Comparison of ENCODE assay signal across 11 cellular contexts in the genomic region with DNA sequence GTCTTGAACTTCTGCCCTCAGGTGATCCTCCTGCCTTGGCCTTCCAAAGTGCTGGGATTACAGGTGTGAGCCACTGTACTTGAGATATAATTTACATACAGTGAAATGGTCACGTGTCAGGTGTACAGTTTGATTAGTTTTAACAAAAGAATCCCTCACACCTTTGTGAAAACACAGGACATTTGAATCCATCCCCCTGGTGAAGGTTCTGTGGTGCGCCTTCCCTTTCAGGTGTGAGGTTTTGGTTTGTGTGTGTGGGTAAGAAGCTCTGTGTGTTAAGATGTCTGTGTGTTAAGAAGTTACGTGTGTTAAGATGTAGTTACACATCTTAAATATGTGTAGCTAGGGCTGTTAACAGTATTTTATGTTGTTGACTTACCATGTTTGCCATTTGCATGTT. TPM values are rescaled to one million over a fixed set of nuclear protein-coding genes. Genes with fewer than 3 reads are reported as not detected.
DNase-seq lines count a peak whose midpoint lies in the region; ATAC-seq, FAIRE-seq and TF ChIP-seq lines count a peak whose summit lies in the region.
"Had no signal": no experiment of that assay in that cellular context is flagged by ENCODE, and none has a peak within 500 bp of the region (broad histone marks: within the 10 kb centered on the region; RNA-seq: fewer than 3 reads in every experiment).

No MANE protein-coding gene starts in this region.

- H3K36me3 Mint-ChIP-seq in IgD-negative memory B cell = peaks cover 9% of the 10 kb centered on the region
- H3K36me3 Mint-ChIP-seq in naive thymus-derived CD8-positive, alpha-beta T cell = peaks cover 7 to 57% (median 14%) of the 10 kb centered on the region in 3 donors

- H3K4me1 ChIP-seq in A549 (peaks cover 19% of the 10 kb centered on the region), mammary epithelial cell (ENCODE audit: insufficient read depth, low read length) (peaks cover 30% of the 10 kb centered on the region)

- TF ChIP-seq CTCF in A549 (IDR thresholded peaks at IDR 0.05) = no peak
- no peak for TF ChIP-seq CTCF in mammary epithelial cell (conservative IDR thresholded peaks at IDR 0.05 in 1 of 2, IDR thresholded peaks at IDR 0.05 in 1 of 2; ENCODE audit: extremely low read depth in 1 of 2, insufficient read depth in 1 of 2, low read depth in 1 of 2, low read length in 2 of 2)

- no peak for TF ChIP-seq RAD21 in A549 (conservative IDR thresholded peaks at IDR 0.05 in 1 of 2, IDR thresholded peaks at IDR 0.05 in 1 of 2)

- H3K27ac ChIP-seq in A549 (peak overlapping the region in 1 of 2 experiments; percentile 37; a peak in 2 of 6 replicates), mammary epithelial cell (ENCODE audit: insufficient read depth, low read depth, low read length) (peak overlapping the region; percentile 30)

- TF ChIP-seq POLR2A in A549 (IDR thresholded peaks at IDR 0.05; ENCODE audit: low read length) = no peak

- H3K27ac Mint-ChIP-seq in IgD-negative memory B cell = peak overlapping the region; percentile 32 to 97 (median 62)
- H3K27ac Mint-ChIP-seq in naive thymus-derived CD8-positive, alpha-beta T cell = peak overlapping the region in 9 of 10 donors; percentile 32 to 91 (median 69)

- dilution Hi-C loops in mammary epithelial cell (cut with HindIII; ENCODE audit: low sequenced_read_pairs) = no loop called here

- H3K9me3 ChIP-seq in A549 (no peaks in the 10 kb centered on the region), mammary epithelial cell (replicated peaks; ENCODE audit: insufficient read depth, low read length) (no peaks in the 10 kb centered on the region)

- POLR2A ChIA-PET in A549 (lab: Yijun Ruan, JAX) = no interaction called here
- POLR2A ChIA-PET in naive thymus-derived CD8-positive, alpha-beta T cell (lab: Charles Lee) = no interaction called here

- H4K20me1 ChIP-seq in mammary epithelial cell (ENCODE audit: insufficient read depth, low read length) = no peaks in the 10 kb centered on the region

- no TSS peak for BruUV-seq in mammary epithelial cell (replicated peaks; lab: Mats Ljungman, UMichigan)

- DNase-seq in A549 (ENCODE audit: low read depth in 1 of 2, low spot score in 1 of 2) (no peak), mammary epithelial cell (no peak), hepatic stellate cell (ENCODE audit: low spot score) (no peak), T1000 (lab: John Stamatoyannopoulos, UW) (no peak), NCI-H524 (lab: John Stamatoyannopoulos, UW) (no peak)
- no peak for DNase-seq in naive thymus-derived CD8-positive, alpha-beta T cell
- DNase-seq: activated effector memory CD4-positive, alpha-beta T cell treated with anti-CD3 and anti-CD28 coated beads, Interleukin-2, amount 50 U/mL, for 16 hours; NCI-H82 had no signal

- no peaks in the 10 kb centered on the region for H3K9me3 Mint-ChIP-seq in IgD-negative memory B cell
- no peaks in the 10 kb centered on the region for H3K9me3 Mint-ChIP-seq in naive thymus-derived CD8-positive, alpha-beta T cell

- WGBS in A549 (ENCODE audit: missing lambda C conversion rate) = 94% methylated on average over 3 of the region's 3 CpGs
- 92% methylated on average over 3 of the region's 3 CpGs for WGBS in mammary epithelial cell (ENCODE audit: low coverage, missing lambda C conversion rate)

- TF ChIP-seq EP300 in A549 (IDR thresholded peaks at IDR 0.05) = no peak

- H3K4me3 Mint-ChIP-seq in IgD-negative memory B cell = peak overlapping the region; percentile 61 to 91 (median 84)
- peak overlapping the region in 4 of 10 donors; percentile 33 to 62 (median 46) for H3K4me3 Mint-ChIP-seq in naive thymus-derived CD8-positive, alpha-beta T cell

- peaks cover 38 to 63% (median 61%) of the 10 kb centered on the region in 3 donors for H3K4me1 Mint-ChIP-seq in IgD-negative memory B cell
- H3K4me1 Mint-ChIP-seq in naive thymus-derived CD8-positive, alpha-beta T cell = peaks cover 29 to 66% (median 60%) of the 10 kb centered on the region in 4 donors

- H2AFZ ChIP-seq in mammary epithelial cell (ENCODE audit: low read depth, low read length) = no peak overlapping the region

- H3K4me2 ChIP-seq in A549 (peak overlapping the region; percentile 38; the same call in 1 of the 3 replicates), mammary epithelial cell (ENCODE audit: insufficient read depth, low read depth, low read length) (peak overlapping the region; percentile 63)

- no peak for ATAC-seq in A549
- ATAC-seq in naive thymus-derived CD8-positive, alpha-beta T cell = no peak
- ATAC-seq in HG03342 (IDR thresholded peaks at IDR 0.05; ENCODE audit: unreplicated experiment) = no peak

- H3K9ac ChIP-seq in mammary epithelial cell (ENCODE audit: insufficient read depth, low read length) = no peak overlapping the region

- CTCF ChIA-PET in A549 (lab: Yijun Ruan, JAX) (interaction anchor here (1.0 to 2.2 kb wide), 3 partner anchors 49 to 277 kb away, joined by 4 to 10 read pairs (median 4); no protein-coding TSS in a partner anchor), mammary epithelial cell (lab: Charles Lee; ENCODE audit: low non-redundant PET) (interaction anchor here (0.7 kb wide), 1 partner anchor 23 kb away, joined by 3 read pairs; no protein-coding TSS in a partner anchor)

- intact Hi-C loops in mammary epithelial cell (cut with micrococcal nuclease) = no loop called here

- peaks cover 92% of the 10 kb centered on the region for H3K79me2 ChIP-seq in mammary epithelial cell (ENCODE audit: insufficient read depth, low read length)

- H3K27me3 ChIP-seq in mammary epithelial cell (ENCODE audit: insufficient read depth, low read length) = no peaks in the 10 kb centered on the region

- in situ Hi-C loops in mammary epithelial cell (cut with MboI; ENCODE audit: low sequenced_read_pairs in 2 of 2) = no loop called here

- H3K4me3 ChIP-seq in A549 (no peak overlapping the region), mammary epithelial cell (replicated peaks in 1 of 3; ENCODE audit: insufficient read depth in 1 of 3, low read depth in 2 of 3, low read length in 3 of 3) (no peak overlapping the region)

- H3K36me3 ChIP-seq in mammary epithelial cell (ENCODE audit: insufficient read depth, low read length) = peaks cover 28% of the 10 kb centered on the region

- FAIRE-seq in A549 (lab: Jason Lieb, UNC) = no peak
- FAIRE-seq: D721Med had no signal

- H3K27me3 Mint-ChIP-seq in IgD-negative memory B cell = no peaks in the 10 kb centered on the region
- no peaks in the 10 kb centered on the region for H3K27me3 Mint-ChIP-seq in naive thymus-derived CD8-positive, alpha-beta T cell

TF ChIP-seq in A549, 52 proteins besides CTCF, POLR2A, EP300 and RAD21 (continues in another document):
- TF ChIP-seq ZSCAN20 (CRISPR knock-in tag; IDR thresholded peaks at IDR 0.05) = no peak
- TF ChIP-seq JUNB (IDR thresholded peaks at IDR 0.05) = no peak
- no peak for TF ChIP-seq KDM5A (IDR thresholded peaks at IDR 0.05)
- TF ChIP-seq GATA3 (IDR thresholded peaks at IDR 0.05; ENCODE audit: borderline replicate concordance) = no peak
- no peak for TF ChIP-seq NFE2L2 (conservative IDR thresholded peaks at IDR 0.05; ENCODE audit: low read length)
- TF ChIP-seq, protein P1, sequence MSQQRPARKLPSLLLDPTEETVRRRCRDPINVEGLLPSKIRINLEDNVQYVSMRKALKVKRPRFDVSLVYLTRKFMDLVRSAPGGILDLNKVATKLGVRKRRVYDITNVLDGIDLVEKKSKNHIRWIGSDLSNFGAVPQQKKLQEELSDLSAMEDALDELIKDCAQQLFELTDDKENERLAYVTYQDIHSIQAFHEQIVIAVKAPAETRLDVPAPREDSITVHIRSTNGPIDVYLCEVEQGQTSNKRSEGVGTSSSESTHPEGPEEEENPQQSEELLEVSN (IDR thresholded peaks at IDR 0.05; ENCODE audit: borderline replicate concordance, low read depth) = no peak
- TF ChIP-seq, protein P2, sequence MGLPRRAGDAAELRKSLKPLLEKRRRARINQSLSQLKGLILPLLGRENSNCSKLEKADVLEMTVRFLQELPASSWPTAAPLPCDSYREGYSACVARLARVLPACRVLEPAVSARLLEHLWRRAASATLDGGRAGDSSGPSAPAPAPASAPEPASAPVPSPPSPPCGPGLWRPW (IDR thresholded peaks at IDR 0.05) = no peak
- no peak for TF ChIP-seq ZC3H11A (IDR thresholded peaks at IDR 0.05)
- TF ChIP-seq SREBF2 (IDR thresholded peaks at IDR 0.05) = no peak
- TF ChIP-seq CBX8 (IDR thresholded peaks at IDR 0.05) = no peak
- no peak for TF ChIP-seq NPAS2 (CRISPR knock-in tag; IDR thresholded peaks at IDR 0.05; ENCODE audit: borderline replicate concordance)
- TF ChIP-seq HOXB13 (CRISPR knock-in tag; IDR thresholded peaks at IDR 0.05; ENCODE audit: low read depth) = no peak
- TF ChIP-seq, protein P3, sequence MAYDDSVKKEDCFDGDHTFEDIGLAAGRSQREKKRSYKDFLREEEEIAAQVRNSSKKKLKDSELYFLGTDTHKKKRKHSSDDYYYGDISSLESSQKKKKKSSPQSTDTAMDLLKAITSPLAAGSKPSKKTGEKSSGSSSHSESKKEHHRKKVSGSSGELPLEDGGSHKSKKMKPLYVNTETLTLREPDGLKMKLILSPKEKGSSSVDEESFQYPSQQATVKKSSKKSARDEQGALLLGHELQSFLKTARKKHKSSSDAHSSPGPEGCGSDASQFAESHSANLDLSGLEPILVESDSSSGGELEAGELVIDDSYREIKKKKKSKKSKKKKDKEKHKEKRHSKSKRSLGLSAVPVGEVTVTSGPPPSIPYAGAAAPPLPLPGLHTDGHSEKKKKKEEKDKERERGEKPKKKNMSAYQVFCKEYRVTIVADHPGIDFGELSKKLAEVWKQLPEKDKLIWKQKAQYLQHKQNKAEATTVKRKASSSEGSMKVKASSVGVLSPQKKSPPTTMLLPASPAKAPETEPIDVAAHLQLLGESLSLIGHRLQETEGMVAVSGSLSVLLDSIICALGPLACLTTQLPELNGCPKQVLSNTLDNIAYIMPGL (CRISPR knock-in tag; IDR thresholded peaks at IDR 0.05; ENCODE audit: borderline replicate concordance) = no peak
- no peak for TF ChIP-seq MAFK (IDR thresholded peaks at IDR 0.05; ENCODE audit: partially characterized antibody)
- TF ChIP-seq FOXS1 (CRISPR knock-in tag; IDR thresholded peaks at IDR 0.05) = no peak
- no peak for TF ChIP-seq PHF8 (IDR thresholded peaks at IDR 0.05; ENCODE audit: borderline replicate concordance, low read depth)
- TF ChIP-seq HOXB5 (CRISPR knock-in tag; IDR thresholded peaks at IDR 0.05) = no peak
- no peak for TF ChIP-seq NR3C1 (IDR thresholded peaks at IDR 0.05)

RNA-seq across cellular contexts. Expression of a gene that starts 4.4 kb away (rescaled TPM):
- polyA plus RNA-seq in A549 (2011; rRNA removed) (27.5 and 29.1 TPM in 2 replicates), A549 (2017; fragmentation: RNase III; extraction: RNeasy Plus Mini Kit Qiagen cat#74134 plus additional on column Dnase treatment) (32.2 to 40.4 TPM (median 40.4 TPM) in 3 replicates), IgD-negative memory B cell (44.4 TPM), mammary epithelial cell (34.8 TPM)
- 13.9 and 26.0 TPM in 2 replicates for polyA plus RNA-seq in A549 (2012; cell fraction: cytosol; rRNA removed)
- 24.6 and 30.1 TPM in 2 replicates for polyA plus RNA-seq in A549 (2012; cell fraction: nucleus; rRNA removed)
- polyA minus RNA-seq in A549 (2011; rRNA and poly(A)+ RNA removed) = 11.3 and 21.8 TPM in 2 replicates
- 10 to 100 TPM; 66.0 to 67.6 TPM for total RNA-seq in mammary epithelial cell
- polyA minus RNA-seq in mammary epithelial cell = 53.9 TPM
- total RNA-seq in naive thymus-derived CD8-positive, alpha-beta T cell = 10 to 100 TPM; 26.5 to 32.9 TPM
- 1 to 10 TPM; 7.7 to 9.5 (median 8.9) TPM for polyA plus RNA-seq in naive thymus-derived CD8-positive, alpha-beta T cell
